ENCODE assay signal across 1 cellular context in the genomic region with DNA sequence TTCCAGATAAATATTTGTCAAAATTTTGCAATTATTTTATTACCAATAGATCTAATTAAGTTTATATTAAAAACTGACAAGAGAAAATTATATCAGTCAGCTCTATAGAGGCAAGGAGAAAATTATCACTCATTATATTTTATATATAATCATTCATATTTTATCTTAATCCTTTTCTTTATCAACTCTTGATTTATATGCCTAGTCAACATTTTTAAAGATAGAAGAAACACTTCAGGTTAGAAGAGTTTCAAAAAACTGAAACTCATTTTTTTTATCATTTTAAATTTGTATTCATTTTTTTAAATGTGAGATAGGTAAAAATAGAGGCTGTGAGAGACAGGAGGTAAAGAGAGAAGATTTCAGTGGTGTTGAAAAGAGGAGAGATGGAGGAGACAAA.
TF ChIP-seq lines count a peak whose summit lies in the region.

No MANE protein-coding gene starts in this region.

TF ChIP-seq in GM23338, 12 proteins besides CTCF, POLR2A, EP300 and RAD21 (continued from another document):
- TF ChIP-seq, protein P1, sequence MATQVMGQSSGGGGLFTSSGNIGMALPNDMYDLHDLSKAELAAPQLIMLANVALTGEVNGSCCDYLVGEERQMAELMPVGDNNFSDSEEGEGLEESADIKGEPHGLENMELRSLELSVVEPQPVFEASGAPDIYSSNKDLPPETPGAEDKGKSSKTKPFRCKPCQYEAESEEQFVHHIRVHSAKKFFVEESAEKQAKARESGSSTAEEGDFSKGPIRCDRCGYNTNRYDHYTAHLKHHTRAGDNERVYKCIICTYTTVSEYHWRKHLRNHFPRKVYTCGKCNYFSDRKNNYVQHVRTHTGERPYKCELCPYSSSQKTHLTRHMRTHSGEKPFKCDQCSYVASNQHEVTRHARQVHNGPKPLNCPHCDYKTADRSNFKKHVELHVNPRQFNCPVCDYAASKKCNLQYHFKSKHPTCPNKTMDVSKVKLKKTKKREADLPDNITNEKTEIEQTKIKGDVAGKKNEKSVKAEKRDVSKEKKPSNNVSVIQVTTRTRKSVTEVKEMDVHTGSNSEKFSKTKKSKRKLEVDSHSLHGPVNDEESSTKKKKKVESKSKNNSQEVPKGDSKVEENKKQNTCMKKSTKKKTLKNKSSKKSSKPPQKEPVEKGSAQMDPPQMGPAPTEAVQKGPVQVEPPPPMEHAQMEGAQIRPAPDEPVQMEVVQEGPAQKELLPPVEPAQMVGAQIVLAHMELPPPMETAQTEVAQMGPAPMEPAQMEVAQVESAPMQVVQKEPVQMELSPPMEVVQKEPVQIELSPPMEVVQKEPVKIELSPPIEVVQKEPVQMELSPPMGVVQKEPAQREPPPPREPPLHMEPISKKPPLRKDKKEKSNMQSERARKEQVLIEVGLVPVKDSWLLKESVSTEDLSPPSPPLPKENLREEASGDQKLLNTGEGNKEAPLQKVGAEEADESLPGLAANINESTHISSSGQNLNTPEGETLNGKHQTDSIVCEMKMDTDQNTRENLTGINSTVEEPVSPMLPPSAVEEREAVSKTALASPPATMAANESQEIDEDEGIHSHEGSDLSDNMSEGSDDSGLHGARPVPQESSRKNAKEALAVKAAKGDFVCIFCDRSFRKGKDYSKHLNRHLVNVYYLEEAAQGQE (IDR thresholded peaks at IDR 0.05; ENCODE audit: unreplicated experiment), result no peak
